ENCODE assay signal across 21 cellular contexts in the genomic region with DNA sequence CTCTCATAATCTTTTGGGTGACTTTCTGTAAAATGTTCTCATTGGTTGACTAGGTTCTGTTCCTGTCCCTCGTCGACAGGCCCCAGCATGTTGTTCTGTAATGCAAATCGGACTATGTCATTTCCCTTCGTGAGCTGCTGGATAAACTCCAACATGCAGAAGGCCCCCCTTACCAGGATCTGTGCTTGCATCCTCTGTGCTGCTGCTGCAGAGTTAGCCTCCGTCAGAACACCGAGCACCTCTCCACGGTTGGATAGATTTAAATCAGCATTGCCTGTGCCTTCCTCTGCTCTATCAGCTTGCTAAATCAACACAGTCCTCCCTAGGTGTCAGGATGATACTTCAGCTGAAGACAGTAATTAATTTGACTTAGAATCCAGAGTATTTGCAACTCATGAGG. TPM values are rescaled to one million over a fixed set of nuclear protein-coding genes. Genes with fewer than 3 reads are reported as not detected.
DNase-seq lines count a peak whose midpoint lies in the region; ATAC-seq and TF ChIP-seq lines count a peak whose summit lies in the region.
"Had no signal": no experiment of that assay in that cellular context is flagged by ENCODE, and none has a peak within 500 bp of the region (broad histone marks: within the 10 kb centered on the region; RNA-seq: fewer than 3 reads in every experiment).

No MANE protein-coding gene starts in this region.

- H3K79me1 ChIP-seq in IMR-90 (ENCODE audit: low read depth in 1 of 2, low read length in 2 of 2), result no peaks in the 10 kb centered on the region

- no peak overlapping the region for H3K23ac ChIP-seq in IMR-90 (ENCODE audit: low read depth, low read length)

- H3K4me3 ChIP-seq in IMR-90 (ENCODE audit: insufficient read depth, low read depth, low read length) (no peak overlapping the region), neural cell (ENCODE audit: low read length) (no peak overlapping the region)
- H3K4me3 ChIP-seq: K562 had no signal

- H3K36me3 Mint-ChIP-seq in WTC11, result no peaks in the 10 kb centered on the region
- H3K36me3 Mint-ChIP-seq: T-cell had no signal

- no peak overlapping the region for H2BK20ac ChIP-seq in IMR-90 (ENCODE audit: low read depth, low read length)

- no peak overlapping the region for H3K4ac ChIP-seq in IMR-90 (ENCODE audit: low read depth, low read length)

- dilution Hi-C loops in IMR-90 (cut with HindIII; ENCODE audit: low sequenced_read_pairs, unreplicated experiment), result no loop called here

- DNase-seq in IMR-90, result no peak
- peak; percentile 82 for DNase-seq in NCI-H1694 (lab: John Stamatoyannopoulos, UW)
- no peak for DNase-seq in WTC11 (ENCODE audit: low spot score)
- no peak for DNase-seq in KG1 (lab: John Stamatoyannopoulos, UW)
- DNase-seq: AML-193; GF-D8; NCI-H1105 treated with DMSO at 0.1 percent for 48 hours; NCI-H1930; NCI-H69; NK-92 treated with Interleukin-12 subunit alpha and Interleukin-12 subunit beta, amount 100 ng/mL, for 24 hours; OCI-M1; SIG-M5; T-cell had no signal

- H3K9me3 ChIP-seq in IMR-90 (ENCODE audit: control insufficient read depth, insufficient read depth, low read length), result no peaks in the 10 kb centered on the region
- no peaks in the 10 kb centered on the region for H3K9me3 ChIP-seq in neural cell (ENCODE audit: low read length)

- ATAC-seq in IMR-90 (ENCODE audit: low read depth) (no peak), WTC11 (peak; percentile 50), GM21367 (IDR thresholded peaks at IDR 0.05; ENCODE audit: unreplicated experiment) (no peak), GM19328 (IDR thresholded peaks at IDR 0.05; ENCODE audit: unreplicated experiment) (no peak)
- ATAC-seq: K562, SK-N-SH treated with all-trans-retinoic acid at 6 μM for 48 hours, T-cell had no signal

- TF ChIP-seq EP300 in neural cell (conservative IDR thresholded peaks at IDR 0.05; ENCODE audit: poor library complexity, severe bottlenecking), result no peak

- no peak overlapping the region for H4K8ac ChIP-seq in IMR-90 (ENCODE audit: low read depth in 2 of 2, low read length in 2 of 2)

- H3K9ac ChIP-seq in IMR-90 (ENCODE audit: low read depth, low read length), result no peak overlapping the region
- H3K9ac ChIP-seq in neural cell (ENCODE audit: low read length), result no peak overlapping the region

- H3K27me3 Mint-ChIP-seq in WTC11 (ENCODE audit: low read depth), result no peaks in the 10 kb centered on the region

- no peak overlapping the region for H3K18ac ChIP-seq in IMR-90 (ENCODE audit: low read depth, low read length)

- TF ChIP-seq RAD21 in IMR-90 (IDR thresholded peaks at IDR 0.05; ENCODE audit: low read length), result no peak
- no peak for TF ChIP-seq RAD21 in neural cell (conservative IDR thresholded peaks at IDR 0.05)

- POLR2A ChIA-PET in IMR-90 (lab: Charles Lee; ENCODE audit: unreplicated experiment), result no interaction called here
- POLR2A ChIA-PET in WTC11 (lab: Charles Lee), result interaction anchor here (0.8 kb wide), 1 partner anchor 26 kb away, joined by 6 read pairs; no protein-coding TSS in a partner anchor

- H2BK15ac ChIP-seq in IMR-90 (ENCODE audit: low read depth, low read length), result no peak overlapping the region

- peaks cover 35% of the 10 kb centered on the region for H3K4me1 Mint-ChIP-seq in WTC11
- H3K4me1 Mint-ChIP-seq: T-cell had no signal

- no peak overlapping the region for H2BK5ac ChIP-seq in IMR-90 (ENCODE audit: low read depth, low read length, poor library complexity, severe bottlenecking)

- H2AK9ac ChIP-seq in IMR-90 (replicated peaks; ENCODE audit: low read depth, low read length, poor library complexity), result no peak overlapping the region

- no peak overlapping the region for H2AK5ac ChIP-seq in IMR-90 (ENCODE audit: low read depth, low read length)

- H3K4me2 ChIP-seq in IMR-90 (ENCODE audit: low read depth, low read length) (no peak overlapping the region), neural cell (ENCODE audit: low read length) (no peak overlapping the region)

- H4K20me1 ChIP-seq in IMR-90 (ENCODE audit: insufficient read depth, low read length), result no peaks in the 10 kb centered on the region
- H4K20me1 ChIP-seq in neural cell (ENCODE audit: insufficient read depth), result no peaks in the 10 kb centered on the region

- H2AFZ ChIP-seq in IMR-90 (replicated peaks; ENCODE audit: low read length, poor library complexity), result peak overlapping the region; percentile 44
- no peak overlapping the region for H2AFZ ChIP-seq in neural cell (ENCODE audit: low read depth, low read length)

- H3K36me3 ChIP-seq in IMR-90 (ENCODE audit: control insufficient read depth, insufficient read depth, low read length), result no peaks in the 10 kb centered on the region
- H3K36me3 ChIP-seq in neural cell (ENCODE audit: insufficient read depth, low read length), result no peaks in the 10 kb centered on the region

- no peaks in the 10 kb centered on the region for H3K79me2 ChIP-seq in neural cell (replicated peaks; ENCODE audit: insufficient read depth, low read length)

- H3K9me3 Mint-ChIP-seq in WTC11, result no peaks in the 10 kb centered on the region
- H3K9me3 Mint-ChIP-seq: T-cell had no signal

- no peaks in the 10 kb centered on the region for H3K4me1 ChIP-seq in IMR-90 (ENCODE audit: control insufficient read depth, insufficient read depth, low read length)

- no peak overlapping the region for H3K27ac Mint-ChIP-seq in WTC11
- H3K27ac Mint-ChIP-seq: T-cell had no signal

- WGBS in IMR-90 (ENCODE audit: extremely low coverage in 2 of 2, insufficient read length in 1 of 2), 2 experiments, result 0% methylated on average over 1 of the region's 7 CpGs; no CpG with 5 or more reads in 1 of the 2 experiments

- no peak overlapping the region for H2BK120ac ChIP-seq in IMR-90 (ENCODE audit: low read depth, low read length)

- H4K91ac ChIP-seq in IMR-90 (ENCODE audit: insufficient read depth, low read depth, low read length), result no peak overlapping the region

- CTCF ChIA-PET in IMR-90 (lab: Yijun Ruan, JAX) (no interaction called here), WTC11 (lab: Charles Lee) (interaction anchor here (0.5 to 1.1 kb wide), 4 partner anchors 138 to 410 kb away, joined by 3 to 4 read pairs (median 3); no protein-coding TSS in a partner anchor)

- BruUV-seq in IMR-90 (replicated peaks; lab: Mats Ljungman, UMichigan), result no TSS peak

- no peak overlapping the region for H3K27ac ChIP-seq in IMR-90 (ENCODE audit: insufficient read depth, low read length)
- peak overlapping the region; percentile 3 for H3K27ac ChIP-seq in neural cell (ENCODE audit: low read length)
- H3K27ac ChIP-seq: C4-2B, RWPE1 had no signal

- H3F3A ChIP-seq in neural cell (ENCODE audit: insufficient read depth, low read length, poor library complexity, severe bottlenecking), result no peaks in the 10 kb centered on the region

- H3K9me1 ChIP-seq in IMR-90 (ENCODE audit: insufficient read depth, low read length), result no peaks in the 10 kb centered on the region

- no peak overlapping the region for H3K14ac ChIP-seq in IMR-90 (replicated peaks; ENCODE audit: low read depth, low read length)

- H3K27me3 ChIP-seq in IMR-90 (ENCODE audit: control insufficient read depth, insufficient read depth, low read length) (peaks cover 10% of the 10 kb centered on the region), neural cell (ENCODE audit: insufficient read depth, low read depth, low read length) (no peaks in the 10 kb centered on the region)

- no peak overlapping the region for H3K56ac ChIP-seq in IMR-90 (ENCODE audit: extremely low read depth, insufficient read depth, low read length)

- intact Hi-C loops in IMR-90 (cut with micrococcal nuclease), result no loop called here

- H4K5ac ChIP-seq in IMR-90 (ENCODE audit: low read depth, low read length), result no peak overlapping the region

- in situ Hi-C loops in IMR-90 (cut with MboI; ENCODE audit: low sequenced_read_pairs), result loop anchor here (25.0 kb wide), 1 partner anchor 219 kb away; no protein-coding TSS in a partner anchor

- TF ChIP-seq POLR2A in IMR-90 (IDR thresholded peaks at IDR 0.05; ENCODE audit: low read depth, low read length), result no peak

- H3K4me3 Mint-ChIP-seq in WTC11, result no peak overlapping the region
- H3K4me3 Mint-ChIP-seq: T-cell had no signal

- TF ChIP-seq CTCF in IMR-90 (conservative IDR thresholded peaks at IDR 0.05; ENCODE audit: low read depth, low read length), result no peak
- TF ChIP-seq CTCF in WTC11 (IDR thresholded peaks at IDR 0.05), result no peak
- TF ChIP-seq CTCF in neural cell (IDR thresholded peaks at IDR 0.05; ENCODE audit: poor library complexity, severe bottlenecking), result no peak

- no peaks in the 10 kb centered on the region for H3K9me2 ChIP-seq in neural cell (ENCODE audit: insufficient read depth, low read length)

TF ChIP-seq in WTC11, 78 proteins besides CTCF, POLR2A, EP300 and RAD21 (continues in another document):
- no peak for TF ChIP-seq MXD4 (CRISPR knock-in tag; IDR thresholded peaks at IDR 0.05; ENCODE audit: borderline replicate concordance)

TF ChIP-seq in neural cell, 6 proteins besides CTCF, POLR2A, EP300 and RAD21 (continues in another document):
- TF ChIP-seq MXI1 (conservative IDR thresholded peaks at IDR 0.05; ENCODE audit: poor library complexity, severe bottlenecking) (no peak), SMC3 (conservative IDR thresholded peaks at IDR 0.05; ENCODE audit: poor library complexity) (no peak), TAF1 (IDR thresholded peaks at IDR 0.05; ENCODE audit: low read depth) (no peak), POLR2AphosphoS5 (IDR thresholded peaks at IDR 0.05) (no peak)

RNA-seq across cellular contexts. Expression of gene MINDY4B, which starts 12.7 kb away (rescaled TPM):
- total RNA-seq in IMR-90 (2012; rRNA removed) (not detected in 2 replicates), WTC11 (2021) (not detected in 3 replicates)
- polyA plus RNA-seq in IMR-90 (2012; rRNA removed) (not detected in 2 replicates), neural cell (0.28 TPM in 1 of 2 replicates, not detected in the other)
- not detected in 2 replicates for polyA plus RNA-seq in IMR-90 (2012; cell fraction: cytosol; rRNA removed)
- not detected in 2 replicates for polyA plus RNA-seq in IMR-90 (2012; cell fraction: nucleus; rRNA removed; ENCODE audit: low replicate concordance)
- not detected in 2 replicates for polyA minus RNA-seq in neural cell
- total RNA-seq: H4, K562, T-cell had no signal
- polyA plus RNA-seq: K562 had no signal

RNA-seq across cellular contexts. Expression of gene CLRN1, which starts 54.6 kb away (rescaled TPM):
- total RNA-seq in IMR-90 (2012; rRNA removed) (not detected in 2 replicates), WTC11 (2021) (not detected in 3 replicates)
- polyA plus RNA-seq in IMR-90 (2012; rRNA removed) (not detected in 2 replicates), neural cell (0.18 and 0.27 TPM in 2 replicates)
- polyA plus RNA-seq in IMR-90 (2012; cell fraction: cytosol; rRNA removed), result not detected in 2 replicates
- not detected in 2 replicates for polyA plus RNA-seq in IMR-90 (2012; cell fraction: nucleus; rRNA removed; ENCODE audit: low replicate concordance)
- not detected in 2 replicates for polyA minus RNA-seq in neural cell
- total RNA-seq: H4, K562, T-cell had no signal
- polyA plus RNA-seq: K562 had no signal
